Comparison of ENCODE assay signal across 1 cellular context in the genomic region with DNA sequence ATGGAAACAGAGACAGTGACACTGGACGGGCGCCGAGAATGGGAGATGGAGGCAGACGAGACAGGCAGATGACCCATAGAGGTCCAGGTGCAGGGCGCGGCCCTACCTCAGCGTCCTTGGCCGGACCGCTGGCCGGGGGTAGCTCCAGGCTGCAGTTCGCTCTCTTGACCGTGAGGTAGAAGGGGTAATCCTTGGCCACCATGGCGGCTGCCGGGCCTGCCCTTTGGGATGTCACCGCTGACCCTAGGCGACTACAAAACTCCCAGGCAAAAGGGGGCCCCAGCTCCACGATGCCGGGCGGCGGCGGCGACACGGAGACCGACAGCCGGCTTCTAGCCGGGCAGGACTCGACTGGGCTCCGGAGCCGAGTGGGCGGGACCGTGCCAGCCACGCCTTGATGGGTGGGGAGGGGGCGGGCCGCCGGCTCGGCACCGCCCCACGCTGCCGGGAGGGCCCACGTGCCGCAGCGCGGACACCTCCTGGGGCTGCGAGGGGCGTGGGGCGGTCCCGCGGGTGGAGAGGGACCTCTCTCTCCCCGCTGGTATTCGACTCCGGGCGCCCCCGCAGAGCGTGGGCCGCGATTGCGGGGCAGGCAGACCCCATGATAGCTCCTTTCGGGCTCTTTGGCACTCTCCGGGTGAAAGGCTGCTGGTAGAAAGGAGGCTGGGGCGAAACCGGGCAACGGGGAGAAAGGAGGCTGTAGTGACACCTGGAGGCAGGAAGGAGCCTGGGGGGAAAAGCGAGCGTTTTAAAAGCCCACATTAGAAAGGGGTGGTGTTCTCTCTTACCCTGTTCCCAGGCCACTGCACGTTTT.
A peak's percentile ranks its signal among the peaks of the same experiment; 100 is the strongest.
TF ChIP-seq lines count a peak whose summit lies in the region.

ARHGEF3 (minus strand) TSS at position 353 of the 814 bp plus-strand sequence; CDS start at position 202, 151 bp downstream.

TF ChIP-seq in HepG2, 621 proteins besides CTCF, POLR2A, EP300 and RAD21 (continued from another document and continues in another):
- no peak; the same call in 1 of the 2 replicates for TF ChIP-seq CSRNP1 (CRISPR knock-in tag; IDR thresholded peaks at IDR 0.05)
- TF ChIP-seq ZSCAN12 (CRISPR knock-in tag; IDR thresholded peaks at IDR 0.05), result no peak
- peak; percentile 46 for TF ChIP-seq HES4 (CRISPR knock-in tag; IDR thresholded peaks at IDR 0.05; ENCODE audit: borderline replicate concordance)
- no peak for TF ChIP-seq PLRG1 (conservative IDR thresholded peaks at IDR 0.05)
- TF ChIP-seq GABPB1 (CRISPR knock-in tag; IDR thresholded peaks at IDR 0.05), result peak; percentile 70; the same call in 1 of the 2 replicates
- TF ChIP-seq CBX5 (CRISPR knock-in tag; IDR thresholded peaks at IDR 0.05; ENCODE audit: borderline replicate concordance), result no peak
- TF ChIP-seq MAFF (IDR thresholded peaks at IDR 0.05; ENCODE audit: low read depth, low read length), result no peak
- TF ChIP-seq, protein P1, sequence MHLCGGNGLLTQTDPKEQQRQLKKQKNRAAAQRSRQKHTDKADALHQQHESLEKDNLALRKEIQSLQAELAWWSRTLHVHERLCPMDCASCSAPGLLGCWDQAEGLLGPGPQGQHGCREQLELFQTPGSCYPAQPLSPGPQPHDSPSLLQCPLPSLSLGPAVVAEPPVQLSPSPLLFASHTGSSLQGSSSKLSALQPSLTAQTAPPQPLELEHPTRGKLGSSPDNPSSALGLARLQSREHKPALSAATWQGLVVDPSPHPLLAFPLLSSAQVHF (CRISPR knock-in tag; IDR thresholded peaks at IDR 0.05), result no peak; the same call in 1 of the 2 replicates
- TF ChIP-seq ZNF713 (CRISPR knock-in tag; IDR thresholded peaks at IDR 0.05), result 0 out of 2 replicates have a peak, but pooled peaks have one; percentile 52
- TF ChIP-seq SIX1 (CRISPR knock-in tag; IDR thresholded peaks at IDR 0.05; ENCODE audit: borderline replicate concordance), result peak; percentile 12; the same call in 1 of the 2 replicates
- no peak for TF ChIP-seq ISL2 (CRISPR knock-in tag; IDR thresholded peaks at IDR 0.05)
- TF ChIP-seq ARID3A (IDR thresholded peaks at IDR 0.05; ENCODE audit: low read depth, low read length), result no peak
- peak; percentile 76 for TF ChIP-seq SALL1 (CRISPR knock-in tag; IDR thresholded peaks at IDR 0.05)
- TF ChIP-seq AFF4 (CRISPR knock-in tag; IDR thresholded peaks at IDR 0.05), result no peak
- TF ChIP-seq THAP11 (CRISPR knock-in tag; IDR thresholded peaks at IDR 0.05), result peak; percentile 61
- no peak for TF ChIP-seq ATAD3A (CRISPR knock-in tag; IDR thresholded peaks at IDR 0.05)
- no peak for TF ChIP-seq GTF3A (CRISPR knock-in tag; conservative IDR thresholded peaks at IDR 0.05)
- TF ChIP-seq TCF7L2 (IDR thresholded peaks at IDR 0.05; ENCODE audit: low read depth, low read length), result no peak
- TF ChIP-seq ZFP91 (CRISPR knock-in tag; IDR thresholded peaks at IDR 0.05; ENCODE audit: borderline replicate concordance), result peak; percentile 80; the same call in 1 of the 2 replicates
- TF ChIP-seq TOPORS (CRISPR knock-in tag; IDR thresholded peaks at IDR 0.05), result 0 out of 2 replicates have a peak, but pooled peaks have one; percentile 12
- TF ChIP-seq, protein P2, sequence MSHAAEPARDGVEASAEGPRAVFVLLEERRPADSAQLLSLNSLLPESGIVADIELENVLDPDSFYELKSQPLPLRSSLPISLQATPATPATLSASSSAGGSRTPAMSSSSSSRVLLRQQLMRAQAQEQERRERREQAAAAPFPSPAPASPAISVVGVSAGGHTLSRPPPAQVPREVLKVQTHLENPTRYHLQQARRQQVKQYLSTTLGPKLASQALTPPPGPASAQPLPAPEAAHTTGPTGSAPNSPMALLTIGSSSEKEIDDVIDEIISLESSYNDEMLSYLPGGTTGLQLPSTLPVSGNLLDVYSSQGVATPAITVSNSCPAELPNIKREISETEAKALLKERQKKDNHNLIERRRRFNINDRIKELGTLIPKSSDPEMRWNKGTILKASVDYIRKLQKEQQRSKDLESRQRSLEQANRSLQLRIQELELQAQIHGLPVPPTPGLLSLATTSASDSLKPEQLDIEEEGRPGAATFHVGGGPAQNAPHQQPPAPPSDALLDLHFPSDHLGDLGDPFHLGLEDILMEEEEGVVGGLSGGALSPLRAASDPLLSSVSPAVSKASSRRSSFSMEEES (CRISPR knock-in tag; IDR thresholded peaks at IDR 0.05), result peak; percentile 18; the same call in 1 of the 2 replicates
- peak; percentile 58 for TF ChIP-seq MED1 (CRISPR knock-in tag; IDR thresholded peaks at IDR 0.05)
- no peak for TF ChIP-seq ZNF432 (CRISPR knock-in tag; IDR thresholded peaks at IDR 0.05; ENCODE audit: borderline replicate concordance)
- TF ChIP-seq, protein P3, sequence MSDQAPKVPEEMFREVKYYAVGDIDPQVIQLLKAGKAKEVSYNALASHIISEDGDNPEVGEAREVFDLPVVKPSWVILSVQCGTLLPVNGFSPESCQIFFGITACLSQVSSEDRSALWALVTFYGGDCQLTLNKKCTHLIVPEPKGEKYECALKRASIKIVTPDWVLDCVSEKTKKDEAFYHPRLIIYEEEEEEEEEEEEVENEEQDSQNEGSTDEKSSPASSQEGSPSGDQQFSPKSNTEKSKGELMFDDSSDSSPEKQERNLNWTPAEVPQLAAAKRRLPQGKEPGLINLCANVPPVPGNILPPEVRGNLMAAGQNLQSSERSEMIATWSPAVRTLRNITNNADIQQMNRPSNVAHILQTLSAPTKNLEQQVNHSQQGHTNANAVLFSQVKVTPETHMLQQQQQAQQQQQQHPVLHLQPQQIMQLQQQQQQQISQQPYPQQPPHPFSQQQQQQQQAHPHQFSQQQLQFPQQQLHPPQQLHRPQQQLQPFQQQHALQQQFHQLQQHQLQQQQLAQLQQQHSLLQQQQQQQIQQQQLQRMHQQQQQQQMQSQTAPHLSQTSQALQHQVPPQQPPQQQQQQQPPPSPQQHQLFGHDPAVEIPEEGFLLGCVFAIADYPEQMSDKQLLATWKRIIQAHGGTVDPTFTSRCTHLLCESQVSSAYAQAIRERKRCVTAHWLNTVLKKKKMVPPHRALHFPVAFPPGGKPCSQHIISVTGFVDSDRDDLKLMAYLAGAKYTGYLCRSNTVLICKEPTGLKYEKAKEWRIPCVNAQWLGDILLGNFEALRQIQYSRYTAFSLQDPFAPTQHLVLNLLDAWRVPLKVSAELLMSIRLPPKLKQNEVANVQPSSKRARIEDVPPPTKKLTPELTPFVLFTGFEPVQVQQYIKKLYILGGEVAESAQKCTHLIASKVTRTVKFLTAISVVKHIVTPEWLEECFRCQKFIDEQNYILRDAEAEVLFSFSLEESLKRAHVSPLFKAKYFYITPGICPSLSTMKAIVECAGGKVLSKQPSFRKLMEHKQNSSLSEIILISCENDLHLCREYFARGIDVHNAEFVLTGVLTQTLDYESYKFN (CRISPR knock-in tag; conservative IDR thresholded peaks at IDR 0.05), result 0 out of 2 replicates have a peak, but pooled peaks have one; percentile 27
- TF ChIP-seq SNAPC5 (CRISPR knock-in tag; IDR thresholded peaks at IDR 0.05; ENCODE audit: borderline replicate concordance), result 0 out of 2 replicates have a peak, but pooled peaks have one; percentile 26
- TF ChIP-seq, protein P4, sequence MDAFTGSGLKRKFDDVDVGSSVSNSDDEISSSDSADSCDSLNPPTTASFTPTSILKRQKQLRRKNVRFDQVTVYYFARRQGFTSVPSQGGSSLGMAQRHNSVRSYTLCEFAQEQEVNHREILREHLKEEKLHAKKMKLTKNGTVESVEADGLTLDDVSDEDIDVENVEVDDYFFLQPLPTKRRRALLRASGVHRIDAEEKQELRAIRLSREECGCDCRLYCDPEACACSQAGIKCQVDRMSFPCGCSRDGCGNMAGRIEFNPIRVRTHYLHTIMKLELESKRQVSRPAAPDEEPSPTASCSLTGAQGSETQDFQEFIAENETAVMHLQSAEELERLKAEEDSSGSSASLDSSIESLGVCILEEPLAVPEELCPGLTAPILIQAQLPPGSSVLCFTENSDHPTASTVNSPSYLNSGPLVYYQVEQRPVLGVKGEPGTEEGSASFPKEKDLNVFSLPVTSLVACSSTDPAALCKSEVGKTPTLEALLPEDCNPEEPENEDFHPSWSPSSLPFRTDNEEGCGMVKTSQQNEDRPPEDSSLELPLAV (CRISPR knock-in tag; conservative IDR thresholded peaks at IDR 0.05; ENCODE audit: low read depth), result no peak
- no peak for TF ChIP-seq ETV5 (CRISPR knock-in tag; IDR thresholded peaks at IDR 0.05; ENCODE audit: borderline replicate concordance)
- no peak for TF ChIP-seq FOXM1 (CRISPR knock-in tag; IDR thresholded peaks at IDR 0.05)
